In genomic region chr1:87463917-87464565, GRCh38 we compare ENCODE assay signal across 13 cellular contexts.
DNase-seq lines count a peak whose midpoint lies in the region; ATAC-seq and TF ChIP-seq lines count a peak whose summit lies in the region.
"Had no signal": no experiment of that assay in that cellular context is flagged by ENCODE, and none has a peak within 500 bp of the region (broad histone marks: within the 10 kb centered on the region; RNA-seq: fewer than 3 reads in every experiment).

No MANE protein-coding gene starts in this region.

- in situ Hi-C loops in transverse colon (cut with MboI; ENCODE audit: low pct_ligation_motif_present in 1 of 4, low pct_unique_long_range_greater_than_20kb in 1 of 4, low sequenced_read_pairs in 3 of 4) = no loop called here

- H3K27ac ChIP-seq in right atrium auricular region = no peak overlapping the region
- H3K27ac ChIP-seq in transverse colon = no peak overlapping the region

- TF ChIP-seq EP300 in transverse colon (IDR thresholded peaks at IDR 0.05; ENCODE audit: low read depth) = no peak

- TF ChIP-seq CTCF in right atrium auricular region (IDR thresholded peaks at IDR 0.05) (no peak), transverse colon (IDR thresholded peaks at IDR 0.05) (no peak)

- H3K36me3 ChIP-seq in right atrium auricular region (no peaks in the 10 kb centered on the region), transverse colon (no peaks in the 10 kb centered on the region)

- DNase-seq in Right ventricle myocardium inferior (ENCODE audit: missing footprints) = no peak
- DNase-seq in right atrium auricular region (ENCODE audit: low spot score) = no peak
- peak; percentile 48 for DNase-seq in NCI-H2029 treated with DMSO at 0.1 percent for 48 hours (lab: John Stamatoyannopoulos, UW)
- DNase-seq in transverse colon = peak; percentile 28
- no peak for DNase-seq in activated T-cell treated with anti-CD3 and anti-CD28 coated beads, Interleukin-2, amount 50 U/mL, for 1 hour
- no peak for DNase-seq in DMS153 (lab: John Stamatoyannopoulos, UW)
- DNase-seq: activated naive CD4-positive, alpha-beta T cell treated with anti-CD3 and anti-CD28 coated beads, Interleukin-2, amount 50 U/mL, for 16 hours; IMR-90; islet precursor cell; NCI-H82; T1000 had no signal

- H3K9me3 ChIP-seq in right atrium auricular region (no peaks in the 10 kb centered on the region), transverse colon (no peaks in the 10 kb centered on the region)

- H3K4me1 ChIP-seq in right atrium auricular region (no peaks in the 10 kb centered on the region), transverse colon (no peaks in the 10 kb centered on the region)

- intact Hi-C loops in Right ventricle myocardium inferior (cut with DNase I) = no loop called here
- intact Hi-C loops in transverse colon (cut with DNase I; ENCODE audit: low total_unique reads) = no loop called here

- ATAC-seq in Right ventricle myocardium inferior (peak; percentile 68), HG02588 (IDR thresholded peaks at IDR 0.05; ENCODE audit: unreplicated experiment) (peak; percentile 68), HG03175 (IDR thresholded peaks at IDR 0.05; ENCODE audit: unreplicated experiment) (no peak)

- 33 to 34% methylated on average over 3 of the region's 3 CpGs for WGBS in transverse colon (ENCODE audit: low coverage in 1 of 2), 2 donors

- H3K27me3 ChIP-seq in right atrium auricular region (no peaks in the 10 kb centered on the region), transverse colon (no peaks in the 10 kb centered on the region)

- H3K4me3 ChIP-seq in right atrium auricular region (no peak overlapping the region), transverse colon (no peak overlapping the region)

- TF ChIP-seq POLR2A in transverse colon (IDR thresholded peaks at IDR 0.05) = no peak

Comparison
In these comparisons a context has a peak if more than half of its experiments do, and no peak if none do; other contexts are left out.
1. DNase-seq: peak in NCI-H2029 treated with DMSO at 0.1 percent for 48 hours (single experiment) and transverse colon (single experiment); none in Right ventricle myocardium inferior (single experiment), right atrium auricular region (single experiment), activated T-cell treated with anti-CD3 and anti-CD28 coated beads, Interleukin-2, amount 50 U/mL, for 1 hour (single experiment) and DMS153 (single experiment).